Comparison of ENCODE assay signal across 27 cellular contexts in genomic region chr15:55632434-55632833, GRCh38. TPM values are rescaled to one million over a fixed set of nuclear protein-coding genes. Genes with fewer than 3 reads are reported as not detected.
"Had no signal": no experiment of that assay in that cellular context is flagged by ENCODE, and none has a peak within 500 bp of the region (broad histone marks: within the 10 kb centered on the region; RNA-seq: fewer than 3 reads in every experiment).

No MANE protein-coding gene starts in this region.

- H3K27me3 ChIP-seq: esophagus squamous epithelium, ovary, right atrium auricular region, testis, tibial nerve, upper lobe of right lung, uterus had no signal

- H3K36me3 Mint-ChIP-seq: naive thymus-derived CD4-positive, alpha-beta T cell; stimulated activated memory B cell treated with anti-CD40 and anti-IgM and Interleukin-4, amounts not matched to agents 10 μg/mL and 1 μg/mL and 100 μg/mL, for 72 hours had no signal

- H3K4me3 ChIP-seq: esophagus squamous epithelium, lung, ovary, right atrium auricular region, testis, tibial nerve, upper lobe of right lung, uterus had no signal

- ATAC-seq: effector memory CD8-positive, alpha-beta T cell; naive thymus-derived CD4-positive, alpha-beta T cell; sciatic nerve; stimulated activated memory B cell treated with anti-CD40 and anti-IgM and Interleukin-4, amounts not matched to agents 10 μg/mL and 1 μg/mL and 100 μg/mL, for 72 hours; stimulated activated naive CD8-positive, alpha-beta T cell treated with anti-CD3 and anti-CD28 coated beads, Interleukin-15, Interleukin-2, amounts not matched to agents 100 U/mL and 50 U/mL, for 24 hours; upper lobe of right lung had no signal

- H3K9me3 ChIP-seq: esophagus squamous epithelium, ovary, right atrium auricular region, testis, tibial nerve, upper lobe of right lung, uterus had no signal

- FAIRE-seq: endometrium, keratinocyte had no signal

- H3K27ac Mint-ChIP-seq: effector memory CD8-positive, alpha-beta T cell; naive thymus-derived CD4-positive, alpha-beta T cell; nephron; progenitor cell of endocrine pancreas; stimulated activated memory B cell treated with anti-CD40 and anti-IgM and Interleukin-4, amounts not matched to agents 10 μg/mL and 1 μg/mL and 100 μg/mL, for 72 hours had no signal

- H3K4me1 Mint-ChIP-seq: naive thymus-derived CD4-positive, alpha-beta T cell; nephron had no signal

- H3K4me1 ChIP-seq: right atrium auricular region, testis, tibial nerve, upper lobe of right lung, uterus had no signal

- H3K4me3 Mint-ChIP-seq: effector memory CD8-positive, alpha-beta T cell; naive thymus-derived CD4-positive, alpha-beta T cell; nephron; stimulated activated memory B cell treated with anti-CD40 and anti-IgM and Interleukin-4, amounts not matched to agents 10 μg/mL and 1 μg/mL and 100 μg/mL, for 72 hours had no signal

- H3K36me3 ChIP-seq: esophagus squamous epithelium, ovary, right atrium auricular region, upper lobe of right lung, uterus had no signal

- DNase-seq: cerebellar nuclear complex; cortex of kidney; effector memory CD8-positive, alpha-beta T cell; erythroblast; esophagus squamous epithelium; foreskin melanocyte; hypothalamus; mesenchymal stem cell; midbrain; naive thymus-derived CD4-positive, alpha-beta T cell; occipital lobe; ovary; stimulated activated CD4-positive, alpha-beta T cell treated with anti-CD3 and anti-CD28 coated beads, Interleukin-4, amount 100 ng/mL, for 4 hours; stimulated activated naive CD8-positive, alpha-beta T cell treated with anti-CD3 and anti-CD28 coated beads, Interleukin-15, Interleukin-2, amounts not matched to agents 100 U/mL and 50 U/mL, for 24 hours; substantia nigra; testis; upper lobe of right lung; uterus had no signal

- H3K27ac ChIP-seq: esophagus squamous epithelium, ovary, right atrium auricular region, testis, tibial nerve, upper lobe of right lung, uterus had no signal

- H3K27me3 Mint-ChIP-seq: progenitor cell of endocrine pancreas; stimulated activated memory B cell treated with anti-CD40 and anti-IgM and Interleukin-4, amounts not matched to agents 10 μg/mL and 1 μg/mL and 100 μg/mL, for 72 hours had no signal

- H3K9me3 Mint-ChIP-seq: effector memory CD8-positive, alpha-beta T cell; nephron; stimulated activated memory B cell treated with anti-CD40 and anti-IgM and Interleukin-4, amounts not matched to agents 10 μg/mL and 1 μg/mL and 100 μg/mL, for 72 hours had no signal

RNA-seq across cellular contexts. Expression of gene PYGO1, which starts 44.3 kb away (rescaled TPM):
- total RNA-seq: naive thymus-derived CD4-positive, alpha-beta T cell had no signal
- polyA plus RNA-seq: naive thymus-derived CD4-positive, alpha-beta T cell had no signal
